Comparison of ENCODE assay signal across 30 cellular contexts in genomic region chr13:89920461-89920860, GRCh38.
"Had no signal": no experiment of that assay in that cellular context is flagged by ENCODE, and none has a peak within 500 bp of the region (broad histone marks: within the 10 kb centered on the region; RNA-seq: fewer than 3 reads in every experiment).

No MANE protein-coding gene starts in this region.

- H3K27ac ChIP-seq: adrenal gland, body of pancreas, brain microvascular endothelial cell, breast epithelium, WERI-Rb-1 had no signal

- H3K9me3 ChIP-seq: adrenal gland, body of pancreas, breast epithelium had no signal

- H3K4me3 ChIP-seq: adrenal gland, body of pancreas, breast epithelium had no signal

- H3K36me3 ChIP-seq: adrenal gland, brain microvascular endothelial cell, breast epithelium, WERI-Rb-1 had no signal

- H3K4me1 ChIP-seq: adrenal gland, body of pancreas, breast epithelium had no signal

- DNase-seq: activated CD4-positive, alpha-beta memory T cell treated with anti-CD3 and anti-CD28 coated beads, Interleukin-2, amount 10 ng/mL, durations not matched to agents 7 days and 5 days; activated CD4-positive, alpha-beta T cell treated with anti-CD3 and anti-CD28 coated beads for 1 hour; activated CD4-positive, alpha-beta T cell treated with anti-CD3 and anti-CD28 coated beads for 36 hours; activated CD4-positive, alpha-beta T cell treated with anti-CD3 and anti-CD28 coated beads for 48 hours; activated CD4-positive, alpha-beta T cell treated with anti-CD3 and anti-CD28 coated beads, Interleukin-2, amount 10 ng/mL, durations not matched to agents 7 days and 5 days; activated CD4-positive, alpha-beta T cell treated with anti-CD3 and anti-CD28 coated beads, Interleukin-2, amount 50 U/mL, for 48 hours; activated CD4-positive, CD25-positive, alpha-beta regulatory T cell; activated CD8-positive, alpha-beta memory T cell treated with anti-CD3 and anti-CD28 coated beads for 24 hours; activated CD8-positive, alpha-beta memory T cell treated with anti-CD3 and anti-CD28 coated beads, Interleukin-2, amount 10 ng/mL, durations not matched to agents 7 days and 5 days; activated CD8-positive, alpha-beta memory T cell treated with anti-CD3 and anti-CD28 coated beads, Interleukin-2, amount 50 U/mL, for 48 hours; activated CD8-positive, alpha-beta T cell treated with anti-CD3 and anti-CD28 coated beads, Interleukin-2, amount 10 ng/mL, durations not matched to agents 7 days and 5 days; activated effector memory CD4-positive, alpha-beta T cell treated with anti-CD3 and anti-CD28 coated beads, Interleukin-2, amount 50 U/mL, for 16 hours; activated gamma-delta T cell treated with Interleukin-2 at 50 U/mL for 16 hours; activated naive CD4-positive, alpha-beta T cell; activated naive CD4-positive, alpha-beta T cell treated with anti-CD3 and anti-CD28 coated beads for 36 hours; activated naive CD4-positive, alpha-beta T cell treated with anti-CD3 and anti-CD28 coated beads, Interleukin-2, amount 50 U/mL, for 16 hours; activated naive CD8-positive, alpha-beta T cell treated with anti-CD3 and anti-CD28 coated beads for 36 hours; activated T-cell treated with anti-CD3 and anti-CD28 coated beads, Interleukin-2, amount 50 U/mL, for 24 hours; activated T-cell treated with anti-CD3 and anti-CD28 coated beads, Interleukin-2, amount 50 U/mL, for 72 hours; adrenal gland; amniotic stem cell; aorta; body of pancreas; brain microvascular endothelial cell; central memory CD4-positive, alpha-beta T cell; T-helper 1 cell; T-helper 2 cell; T-helper 9 cell; WERI-Rb-1 had no signal

- H3K27me3 ChIP-seq: adrenal gland, body of pancreas, brain microvascular endothelial cell, breast epithelium had no signal
